ENCODE assay signal across 11 cellular contexts in genomic region chrX:13022926-13023325, GRCh38. TPM values are rescaled to one million over a fixed set of nuclear protein-coding genes. Genes with fewer than 3 reads are reported as not detected.
DNase-seq lines count a peak whose midpoint lies in the region; ATAC-seq and TF ChIP-seq lines count a peak whose summit lies in the region.
"Had no signal": no experiment of that assay in that cellular context is flagged by ENCODE, and none has a peak within 500 bp of the region (broad histone marks: within the 10 kb centered on the region; RNA-seq: fewer than 3 reads in every experiment).

No MANE protein-coding gene starts in this region.

- H3K9me3 ChIP-seq in CD4-positive, CD25-positive, alpha-beta regulatory T cell (ENCODE audit: control insufficient read depth in 2 of 2, low read length in 2 of 2): no peaks in the 10 kb centered on the region
- no peaks in the 10 kb centered on the region for H3K9me3 ChIP-seq in Peyer's patch
- H3K9me3 ChIP-seq: thoracic aorta had no signal

- H3K4me3 Mint-ChIP-seq in CD4-positive, CD25-positive, alpha-beta regulatory T cell: no peak overlapping the region
- H3K4me3 Mint-ChIP-seq in activated T-helper 17 cell treated with anti-CD3 and anti-CD28 coated beads, Interleukin-2, amount 50 U/mL, for 72 hours: peak overlapping the region; percentile 85
- H3K4me3 Mint-ChIP-seq: nephron progenitor cell had no signal

- intact Hi-C loops in left ventricle myocardium superior (cut with micrococcal nuclease): no loop called here

- H3K4me1 Mint-ChIP-seq in CD4-positive, CD25-positive, alpha-beta regulatory T cell: peaks cover 18 to 56% (median 26%) of the 10 kb centered on the region in 4 donors
- peaks cover 22% of the 10 kb centered on the region for H3K4me1 Mint-ChIP-seq in activated T-helper 17 cell treated with anti-CD3 and anti-CD28 coated beads, Interleukin-2, amount 50 U/mL, for 72 hours

- no peaks in the 10 kb centered on the region for H3K9me3 Mint-ChIP-seq in CD4-positive, CD25-positive, alpha-beta regulatory T cell
- H3K9me3 Mint-ChIP-seq in activated T-helper 17 cell treated with anti-CD3 and anti-CD28 coated beads, Interleukin-2, amount 50 U/mL, for 72 hours: peaks cover 3% of the 10 kb centered on the region

- H3K27ac ChIP-seq in CD4-positive, CD25-positive, alpha-beta regulatory T cell (ENCODE audit: insufficient read depth, low read length, poor library complexity, severe bottlenecking): no peak overlapping the region
- peak overlapping the region in 1 of 4 donors; percentile 63 for H3K27ac ChIP-seq in Peyer's patch
- H3K27ac ChIP-seq: thoracic aorta, VCaP had no signal

- ATAC-seq in CD4-positive, CD25-positive, alpha-beta regulatory T cell (ENCODE audit: low read depth in 2 of 2): no peak
- peak; percentile 87 for ATAC-seq in GM18870 (IDR thresholded peaks at IDR 0.05; ENCODE audit: unreplicated experiment)
- peak; percentile 49 for ATAC-seq in HG02938 (IDR thresholded peaks at IDR 0.05; ENCODE audit: unreplicated experiment)
- no peak for ATAC-seq in activated T-helper 17 cell treated with anti-CD3 and anti-CD28 coated beads, Interleukin-2, amount 50 U/mL, for 72 hours (replicated peaks)
- ATAC-seq in left ventricle myocardium superior: no peak

- H3K4me3 ChIP-seq in CD4-positive, CD25-positive, alpha-beta regulatory T cell (ENCODE audit: low read depth, low read length): no peak overlapping the region
- no peak overlapping the region for H3K4me3 ChIP-seq in Peyer's patch
- H3K4me3 ChIP-seq: thoracic aorta had no signal

- no peaks in the 10 kb centered on the region for H3K36me3 Mint-ChIP-seq in CD4-positive, CD25-positive, alpha-beta regulatory T cell
- no peaks in the 10 kb centered on the region for H3K36me3 Mint-ChIP-seq in activated T-helper 17 cell treated with anti-CD3 and anti-CD28 coated beads, Interleukin-2, amount 50 U/mL, for 72 hours (ENCODE audit: low read depth)

- no peaks in the 10 kb centered on the region for H3K27me3 Mint-ChIP-seq in CD4-positive, CD25-positive, alpha-beta regulatory T cell
- H3K27me3 Mint-ChIP-seq in activated T-helper 17 cell treated with anti-CD3 and anti-CD28 coated beads, Interleukin-2, amount 50 U/mL, for 72 hours: no peaks in the 10 kb centered on the region

- H3K36me3 ChIP-seq in CD4-positive, CD25-positive, alpha-beta regulatory T cell (ENCODE audit: control insufficient read depth, insufficient read depth, low read length): no peaks in the 10 kb centered on the region
- H3K36me3 ChIP-seq in Peyer's patch: no peaks in the 10 kb centered on the region
- H3K36me3 ChIP-seq: thoracic aorta had no signal

- H3K4me1 ChIP-seq in CD4-positive, CD25-positive, alpha-beta regulatory T cell (ENCODE audit: control insufficient read depth, insufficient read depth, low read length, poor library complexity, severe bottlenecking): peaks cover 29% of the 10 kb centered on the region
- no peaks in the 10 kb centered on the region for H3K4me1 ChIP-seq in Peyer's patch

- H3K27ac Mint-ChIP-seq in CD4-positive, CD25-positive, alpha-beta regulatory T cell: peak overlapping the region; percentile 36 to 63 (median 52)
- peak overlapping the region; percentile 49 for H3K27ac Mint-ChIP-seq in activated T-helper 17 cell treated with anti-CD3 and anti-CD28 coated beads, Interleukin-2, amount 50 U/mL, for 72 hours
- H3K27ac Mint-ChIP-seq: nephron progenitor cell had no signal

- no peak for TF ChIP-seq CTCF in Peyer's patch (IDR thresholded peaks at IDR 0.05)

- TF ChIP-seq POLR2A in Peyer's patch (IDR thresholded peaks at IDR 0.05): no peak

- no peak for DNase-seq in CD4-positive, CD25-positive, alpha-beta regulatory T cell
- DNase-seq in NCI-H2196 (lab: John Stamatoyannopoulos, UW; ENCODE audit: unreplicated experiment) (no peak), Peyer's patch (no peak), left ventricle myocardium superior (no peak)
- no peak for DNase-seq in stimulated activated naive CD4-positive, alpha-beta T cell (lab: John Stamatoyannopoulos, UW)
- DNase-seq: nephron progenitor cell had no signal

- no peaks in the 10 kb centered on the region for H3K27me3 ChIP-seq in CD4-positive, CD25-positive, alpha-beta regulatory T cell (ENCODE audit: control insufficient read depth, insufficient read depth, low read length)
- no peaks in the 10 kb centered on the region for H3K27me3 ChIP-seq in Peyer's patch

RNA-seq across cellular contexts. Expression of gene FAM9C, which starts 21.5 kb away (rescaled TPM):
- not detected for total RNA-seq in CD4-positive, CD25-positive, alpha-beta regulatory T cell
- polyA plus RNA-seq in CD4-positive, CD25-positive, alpha-beta regulatory T cell: not detected
- total RNA-seq in activated T-helper 17 cell treated with anti-CD3 and anti-CD28 coated beads, Interleukin-2, amount 50 U/mL, for 72 hours: under 1 TPM in 1 of 2 donors, not detected in 1; 0.21 TPM
- 1 to 10 TPM in 1 of 4 donors, under 1 TPM in 1, not detected in 2; 0.57 to 1.6 TPM for total RNA-seq in Peyer's patch
- 1.2 TPM for total RNA-seq in left ventricle myocardium superior
- total RNA-seq: thoracic aorta had no signal

RNA-seq across cellular contexts. Expression of gene TMSB4X, which starts 48.0 kb away (rescaled TPM):
- total RNA-seq in CD4-positive, CD25-positive, alpha-beta regulatory T cell: 6,725 TPM
- polyA plus RNA-seq in CD4-positive, CD25-positive, alpha-beta regulatory T cell: over 10,000 TPM; 30,486 to 36,942 (median 35,671) TPM
- 1,000 to 10,000 TPM; 6,631 to 7,873 TPM for total RNA-seq in activated T-helper 17 cell treated with anti-CD3 and anti-CD28 coated beads, Interleukin-2, amount 50 U/mL, for 72 hours
- 1,000 to 10,000 TPM; 1,496 to 3,676 (median 1,701) TPM for total RNA-seq in Peyer's patch
- total RNA-seq in left ventricle myocardium superior: 942 TPM

Comparison
In these comparisons a context has a peak if more than half of its experiments do, and no peak if none do; other contexts are left out.
1. ATAC-seq: peak in GM18870 (single experiment) and HG02938 (single experiment); none in CD4-positive, CD25-positive, alpha-beta regulatory T cell (0 of 2), activated T-helper 17 cell treated with anti-CD3 and anti-CD28 coated beads, Interleukin-2, amount 50 U/mL, for 72 hours (single experiment) and left ventricle myocardium superior (single experiment).